In the genomic region with DNA sequence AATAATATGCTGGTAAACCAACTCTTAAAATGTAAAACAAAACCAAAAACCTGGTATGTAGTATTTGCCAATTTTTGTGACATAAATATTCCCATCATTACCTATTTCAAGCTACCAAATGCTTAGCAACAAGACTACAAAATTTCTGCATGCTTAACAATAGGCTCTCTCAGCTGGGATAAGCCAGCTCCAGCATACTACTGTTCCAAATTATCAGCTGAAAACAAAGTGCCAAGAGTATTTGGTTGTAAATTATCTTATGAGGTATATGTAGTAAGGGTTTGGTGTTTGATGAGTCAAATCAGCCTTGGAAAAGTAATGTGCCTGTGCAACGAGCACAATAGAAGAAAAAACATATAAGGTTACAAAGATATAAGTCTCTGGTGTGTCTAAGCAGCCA, we compare ENCODE assay signal across 26 cellular contexts.
"Had no signal": no experiment of that assay in that cellular context is flagged by ENCODE, and none has a peak within 500 bp of the region (broad histone marks: within the 10 kb centered on the region; RNA-seq: fewer than 3 reads in every experiment).

No MANE protein-coding gene starts in this region.

- H3K27ac ChIP-seq: body of pancreas, Peyer's patch, SJSA1 had no signal

- FAIRE-seq: bronchial epithelial cell had no signal

- H3K27ac Mint-ChIP-seq: activated CD8-positive, alpha-beta T cell treated with anti-CD3 and anti-CD28 coated beads, Interleukin-2, amount 10 ng/mL, durations not matched to agents 7 days and 5 days; activated naive CD4-positive, alpha-beta T cell treated with anti-CD3 and anti-CD28 coated beads, Interleukin-2, amount 50 U/mL, for 24 hours; WTC11 had no signal

- H3K4me3 Mint-ChIP-seq: activated CD8-positive, alpha-beta T cell treated with anti-CD3 and anti-CD28 coated beads, Interleukin-2, amount 10 ng/mL, durations not matched to agents 7 days and 5 days; activated naive CD4-positive, alpha-beta T cell treated with anti-CD3 and anti-CD28 coated beads, Interleukin-2, amount 50 U/mL, for 24 hours; central memory CD8-positive, alpha-beta T cell; WTC11 had no signal

- H3K27me3 Mint-ChIP-seq: activated naive CD4-positive, alpha-beta T cell treated with anti-CD3 and anti-CD28 coated beads, Interleukin-2, amount 50 U/mL, for 24 hours; central memory CD8-positive, alpha-beta T cell had no signal

- H3K4me3 ChIP-seq: body of pancreas, Peyer's patch, SJSA1 had no signal

- H3K9me3 Mint-ChIP-seq: activated naive CD4-positive, alpha-beta T cell treated with anti-CD3 and anti-CD28 coated beads, Interleukin-2, amount 50 U/mL, for 24 hours had no signal

- H3K36me3 ChIP-seq: Peyer's patch, SJSA1 had no signal

- H3K9me3 ChIP-seq: body of pancreas, Peyer's patch, SJSA1 had no signal

- H3K4me1 Mint-ChIP-seq: activated naive CD4-positive, alpha-beta T cell treated with anti-CD3 and anti-CD28 coated beads, Interleukin-2, amount 50 U/mL, for 24 hours; central memory CD8-positive, alpha-beta T cell had no signal

- H3K36me3 Mint-ChIP-seq: activated naive CD4-positive, alpha-beta T cell treated with anti-CD3 and anti-CD28 coated beads, Interleukin-2, amount 50 U/mL, for 24 hours; WTC11 had no signal

- H3K4me1 ChIP-seq: body of pancreas, Peyer's patch, SJSA1 had no signal

- DNase-seq: activated CD4-positive, alpha-beta T cell treated with anti-CD3 and anti-CD28 coated beads for 48 hours; activated CD4-positive, alpha-beta T cell treated with anti-CD3 and anti-CD28 coated beads, Interleukin-2, amount 50 U/mL, for 4 hours; activated CD4-positive, CD25-positive, alpha-beta regulatory T cell treated with anti-CD3 and anti-CD28 coated beads, Interleukin-2, amount 50 U/mL, for 72 hours; activated CD8-positive, alpha-beta memory T cell treated with anti-CD3 and anti-CD28 coated beads, Interleukin-2, amount 50 U/mL, for 48 hours; activated CD8-positive, alpha-beta T cell treated with anti-CD3 and anti-CD28 coated beads, Interleukin-2, amount 10 ng/mL, durations not matched to agents 7 days and 5 days; activated naive CD4-positive, alpha-beta T cell; activated T-cell treated with anti-CD3 and anti-CD28 coated beads, Interleukin-2, amount 50 U/mL, for 1 hour; aorta; body of pancreas; Karpas-422; NCI-H1048; NCI-H146; NCI-H187 treated with DMSO at 0.1 percent for 48 hours; NCI-H2081 treated with DMSO at 0.1 percent for 48 hours; NCI-H2171 treated with DMSO at 0.1 percent for 48 hours; NCI-H226; NCI-H69; Peyer's patch; SHP77; SW 1271 had no signal

- H3K27me3 ChIP-seq: body of pancreas, Peyer's patch, SJSA1 had no signal

- ATAC-seq: activated CD8-positive, alpha-beta T cell treated with anti-CD3 and anti-CD28 coated beads, Interleukin-2, amount 10 ng/mL, durations not matched to agents 7 days and 5 days; body of pancreas; SK-N-SH treated with all-trans-retinoic acid at 6 μM for 48 hours; WTC11 had no signal
